ENCODE assay signal across 8 cellular contexts in genomic region chr17:55263565-55264272, GRCh38. TPM values are rescaled to one million over a fixed set of nuclear protein-coding genes. Genes with fewer than 3 reads are reported as not detected.
DNase-seq lines count a peak whose midpoint lies in the region; ATAC-seq and TF ChIP-seq lines count a peak whose summit lies in the region.

No MANE protein-coding gene starts in this region.

- H3K27me3 ChIP-seq in esophagus squamous epithelium: peaks cover 0 to 7% (median 0%) of the 10 kb centered on the region in 4 donors
- H3K27me3 ChIP-seq in parathyroid adenoma (ENCODE audit: control insufficient read depth, insufficient read depth, low read length): no peaks in the 10 kb centered on the region

- DNase-seq in Calu3: no peak
- DNase-seq in T-cell: peak in 7 of 34 experiments; percentile 9 to 24 (median 13)
- no peak for DNase-seq in esophagus squamous epithelium (lab: John Stamatoyannopoulos, UW)
- no peak for DNase-seq in DMS153 treated with DMSO at 0.1 percent for 48 hours (lab: John Stamatoyannopoulos, UW; ENCODE audit: unreplicated experiment)
- no peak for DNase-seq in omental fat pad (ENCODE audit: low spot score)
- no peak for DNase-seq in SHP77 treated with DMSO at 0.1 percent for 48 hours (lab: John Stamatoyannopoulos, UW)

- no TSS peak for BruUV-seq in Calu3 (replicated peaks; lab: Mats Ljungman, UMichigan)

- no peaks in the 10 kb centered on the region for H3K79me2 ChIP-seq in parathyroid adenoma

- no peak overlapping the region for H3K9ac ChIP-seq in parathyroid adenoma

- H3K4me1 Mint-ChIP-seq in Calu3 (ENCODE audit: low read depth, unreplicated experiment): no peaks in the 10 kb centered on the region
- H3K4me1 Mint-ChIP-seq in T-cell: peaks cover 15 to 27% (median 24%) of the 10 kb centered on the region in 3 donors

- H3K4me3 Mint-ChIP-seq in Calu3 (ENCODE audit: low read depth, unreplicated experiment) (peak overlapping the region; percentile 64), T-cell (peak overlapping the region; percentile 73 to 80 (median 79))

- WGBS in esophagus squamous epithelium, 2 donors: 46 to 55% methylated on average over 20 to 29 of the region's 30 CpGs

- peak overlapping the region; percentile 75 for H3K4me2 ChIP-seq in parathyroid adenoma (ENCODE audit: low read length)

- H3K9me3 Mint-ChIP-seq in Calu3 (ENCODE audit: low read depth, unreplicated experiment) (no peaks in the 10 kb centered on the region), T-cell (peaks cover 0 to 7% (median 0%) of the 10 kb centered on the region in 3 donors)

- H3K4me1 ChIP-seq in esophagus squamous epithelium (peaks cover 11 to 74% (median 25%) of the 10 kb centered on the region in 3 donors), parathyroid adenoma (peaks cover 12% of the 10 kb centered on the region)

- H3K27me3 Mint-ChIP-seq in Calu3 (ENCODE audit: unreplicated experiment) (peaks cover 35% of the 10 kb centered on the region), T-cell (peaks cover 59 to 67% of the 10 kb centered on the region in 2 donors)

- peak overlapping the region; percentile 70 for H2AFZ ChIP-seq in parathyroid adenoma

- H3K36me3 ChIP-seq in esophagus squamous epithelium (no peaks in the 10 kb centered on the region), parathyroid adenoma (ENCODE audit: control insufficient read depth, insufficient read depth, low read length) (no peaks in the 10 kb centered on the region)

- TF ChIP-seq POLR2A in esophagus squamous epithelium (IDR thresholded peaks at IDR 0.05): no peak

- no peak for ATAC-seq in T-cell (replicated peaks in 1 of 4)
- ATAC-seq in HG02623 (IDR thresholded peaks at IDR 0.05; ENCODE audit: unreplicated experiment): no peak
- ATAC-seq in omental fat pad (ENCODE audit: low FRiP score): no peak

- H3K9me3 ChIP-seq in esophagus squamous epithelium (no peaks in the 10 kb centered on the region), parathyroid adenoma (ENCODE audit: control insufficient read depth, low read length) (no peaks in the 10 kb centered on the region)

- H3K27ac Mint-ChIP-seq in Calu3 (ENCODE audit: unreplicated experiment) (no peak overlapping the region), T-cell (no peak overlapping the region)

- intact Hi-C loops in Calu3 (cut with micrococcal nuclease; ENCODE audit: unreplicated experiment): loop anchor here (2.0 kb wide), 1 partner anchor 25 kb away; no protein-coding TSS in a partner anchor
- intact Hi-C loops in esophagus squamous epithelium (cut with DNase I): no loop called here

- no peak overlapping the region for H3K27ac ChIP-seq in esophagus squamous epithelium
- no peak overlapping the region for H3K27ac ChIP-seq in parathyroid adenoma

- CTCF ChIA-PET in Calu3 (lab: Charles Lee): interaction anchor here (0.7 kb wide), 1 partner anchor 299 kb away, joined by 4 read pairs; no protein-coding TSS in a partner anchor
- CTCF ChIA-PET in T-cell (lab: Charles Lee): interaction anchor here (0.6 to 1.0 kb wide), 4 partner anchors 26 to 271 kb away, joined by 3 to 6 read pairs (median 4); no protein-coding TSS in a partner anchor

- H3K36me3 Mint-ChIP-seq in Calu3 (ENCODE audit: insufficient read depth, unreplicated experiment) (peaks cover 7% of the 10 kb centered on the region), T-cell (no peaks in the 10 kb centered on the region)

- TF ChIP-seq CTCF in Calu3 (IDR thresholded peaks at IDR 0.05; ENCODE audit: unreplicated experiment) (no peak), esophagus squamous epithelium (IDR thresholded peaks at IDR 0.05) (no peak), parathyroid adenoma (IDR thresholded peaks at IDR 0.05) (no peak), omental fat pad (IDR thresholded peaks at IDR 0.05) (no peak)

- H3K4me3 ChIP-seq in esophagus squamous epithelium (peak overlapping the region; percentile 65 to 78 (median 72)), parathyroid adenoma (ENCODE audit: low read depth, low read length) (peak overlapping the region; percentile 52)

- POLR2A ChIA-PET in T-cell (lab: Charles Lee): interaction anchor here in 1 of 2 donors (0.7 kb wide), 1 partner anchor 1500 kb away, joined by 6 read pairs; no protein-coding TSS in a partner anchor

RNA-seq across cellular contexts. Expression of gene HLF, which starts 1.0 kb away (rescaled TPM):
- 1.3 and 3.3 TPM in 2 replicates for total RNA-seq in Calu3 (2022)
- total RNA-seq in T-cell: 1 to 10 TPM in 3 of 5 donors, under 1 TPM in 2; 0.55 to 5.2 (median 2.5) TPM
- 10 to 100 TPM in 3 of 4 donors, 1 to 10 TPM in 1; 7.7 to 55.1 (median 22.8) TPM for total RNA-seq in esophagus squamous epithelium
- 10 to 100 TPM; 12.5 to 15.4 (median 14.6) TPM for total RNA-seq in omental fat pad
